18 cellular contexts compared by ENCODE assay signal in the genomic region with DNA sequence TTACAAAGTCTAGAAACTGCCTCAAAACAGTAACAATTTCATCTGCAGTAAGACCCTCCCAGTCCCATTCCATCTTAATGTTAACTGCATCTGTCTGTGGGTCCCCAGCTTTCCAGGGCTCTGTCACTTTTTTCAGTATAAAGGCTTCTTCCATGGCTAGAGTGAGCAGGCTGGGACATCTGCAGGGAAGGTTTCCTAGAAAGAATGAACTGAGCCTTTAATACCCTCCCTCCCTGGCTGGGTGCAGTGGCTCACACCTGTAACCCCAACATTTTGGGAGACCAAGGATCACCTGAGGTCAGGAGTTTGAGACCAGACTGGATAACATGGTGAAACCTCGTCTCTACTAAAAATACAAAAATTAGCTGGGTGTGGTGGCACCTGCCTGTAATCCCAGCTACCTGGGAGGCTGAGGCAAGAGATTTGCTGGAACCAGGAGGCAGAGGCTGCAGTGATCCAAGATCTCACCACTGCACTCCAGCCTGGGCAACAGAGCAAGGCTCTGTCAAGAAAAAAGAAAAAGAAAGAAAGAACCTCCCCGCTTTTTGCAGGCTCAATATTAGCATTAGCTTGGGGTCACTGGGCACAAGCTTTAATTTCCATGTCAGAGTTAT. TPM values are rescaled to one million over a fixed set of nuclear protein-coding genes. Genes with fewer than 3 reads are reported as not detected.
DNase-seq lines count a peak whose midpoint lies in the region; ATAC-seq and TF ChIP-seq lines count a peak whose summit lies in the region.
"Had no signal": no experiment of that assay in that cellular context is flagged by ENCODE, and none has a peak within 500 bp of the region (broad histone marks: within the 10 kb centered on the region; RNA-seq: fewer than 3 reads in every experiment).

No MANE protein-coding gene starts in this region.

- no peak overlapping the region for H3K4me3 ChIP-seq in Caco-2 (ENCODE audit: low read depth, low read length)
- peak overlapping the region; percentile 87 for H3K4me3 ChIP-seq in Loucy (ENCODE audit: low read length, poor library complexity, severe bottlenecking)
- H3K4me3 ChIP-seq in CD8-positive, alpha-beta T cell (ENCODE audit: low read depth, low read length): no peak overlapping the region

- H3K4me1 ChIP-seq in Caco-2 (peaks cover 29% of the 10 kb centered on the region), Loucy (ENCODE audit: insufficient read depth, low read length, poor library complexity, severe bottlenecking) (peaks cover 33% of the 10 kb centered on the region)
- peaks cover 19% of the 10 kb centered on the region for H3K4me1 ChIP-seq in CD8-positive, alpha-beta T cell (ENCODE audit: insufficient read depth, low read length)

- TF ChIP-seq CTCF in Caco-2 (IDR thresholded peaks at IDR 0.05; ENCODE audit: insufficient read depth in 1 of 2, low read depth in 1 of 2, low read length in 1 of 2, severe bottlenecking in 1 of 2, unreplicated experiment in 1 of 2) (no peak), Loucy (conservative IDR thresholded peaks at IDR 0.05; ENCODE audit: low read length) (no peak), brain (conservative IDR thresholded peaks at IDR 0.05) (no peak), progenitor cell of endocrine pancreas (IDR thresholded peaks at IDR 0.05; ENCODE audit: unreplicated experiment) (no peak)
- no peak for TF ChIP-seq CTCF in CD8-positive, alpha-beta T cell (IDR thresholded peaks at IDR 0.05)

- H4K20me1 ChIP-seq in Loucy (ENCODE audit: insufficient read depth, low read length, poor library complexity, severe bottlenecking): peaks cover 36% of the 10 kb centered on the region

- no TSS peak for BruUV-seq in Caco-2 (replicated peaks; lab: Mats Ljungman, UMichigan)

- DNase-seq in Caco-2 (no peak), progenitor cell of endocrine pancreas (ENCODE audit: low spot score, unreplicated experiment) (no peak), GF-D8 (lab: John Stamatoyannopoulos, UW) (no peak)
- DNase-seq in CD8-positive, alpha-beta T cell: no peak
- DNase-seq: DMS79, GDM1, HFFc6, NCI-H1930, NCI-H2171, NCI-H446 treated with DMSO at 0.1 percent for 48 hours, NCI-H748 treated with DMSO at 0.1 percent for 48 hours, SHP77 had no signal

- H3K36me3 ChIP-seq in Caco-2 (ENCODE audit: control insufficient read depth, insufficient read depth, low read length) (peaks cover 9% of the 10 kb centered on the region), Loucy (ENCODE audit: insufficient read depth, low read length) (peaks cover 5% of the 10 kb centered on the region; the same call in 1 of the 2 replicates)
- H3K36me3 ChIP-seq in CD8-positive, alpha-beta T cell (ENCODE audit: insufficient read depth, low read length): no peaks in the 10 kb centered on the region

- CTCF ChIA-PET in Caco-2 (lab: Charles Lee): no interaction called here
- CTCF ChIA-PET in CD8-positive, alpha-beta T cell (lab: Charles Lee): no interaction called here

- no peak overlapping the region for H3K9ac ChIP-seq in Loucy (ENCODE audit: low read depth, low read length, poor library complexity, severe bottlenecking)

- POLR2A ChIA-PET in Caco-2 (lab: Charles Lee): no interaction called here
- POLR2A ChIA-PET in CD8-positive, alpha-beta T cell (lab: Charles Lee): no interaction called here

- H3K4me3 Mint-ChIP-seq in Caco-2 (ENCODE audit: unreplicated experiment): peak overlapping the region; percentile 17
- peak overlapping the region in 3 of 5 experiments; percentile 3 to 72 (median 16) for H3K4me3 Mint-ChIP-seq in brain
- H3K4me3 Mint-ChIP-seq in progenitor cell of endocrine pancreas (ENCODE audit: low read depth): no peak overlapping the region
- no peak overlapping the region for H3K4me3 Mint-ChIP-seq in CD8-positive, alpha-beta T cell
- H3K4me3 Mint-ChIP-seq: CD14-positive monocyte, HFFc6 had no signal

- no peak overlapping the region for H2AFZ ChIP-seq in Loucy (ENCODE audit: low read length)

- H3K9me3 ChIP-seq in Caco-2 (peaks cover 59% of the 10 kb centered on the region), Loucy (ENCODE audit: insufficient read depth, low read depth, low read length) (peaks cover 5% of the 10 kb centered on the region; the same call in 1 of the 2 replicates)
- peaks cover 11% of the 10 kb centered on the region for H3K9me3 ChIP-seq in CD8-positive, alpha-beta T cell (ENCODE audit: low read length)

- H3K4me2 ChIP-seq in Loucy (ENCODE audit: low read depth, low read length, poor library complexity, severe bottlenecking): peak overlapping the region; percentile 82

- intact Hi-C loops in Caco-2 (cut with micrococcal nuclease; ENCODE audit: unreplicated experiment): no loop called here
- intact Hi-C loops in CD8-positive, alpha-beta T cell (cut with DNase I, micrococcal nuclease): loop anchor here in 1 of 2 experiments (10.0 kb wide), 6 partner anchors 208 to 1922 kb away; a partner anchor contains a TSS

- H3F3A ChIP-seq in Loucy (ENCODE audit: low read depth): no peaks in the 10 kb centered on the region

- no peak overlapping the region for H3K27ac ChIP-seq in CD8-positive, alpha-beta T cell (ENCODE audit: low read depth, low read length)

- peaks cover 24% of the 10 kb centered on the region for H3K4me1 Mint-ChIP-seq in Caco-2 (ENCODE audit: low read depth, unreplicated experiment)
- peaks cover 49% of the 10 kb centered on the region for H3K4me1 Mint-ChIP-seq in brain
- peaks cover 9% of the 10 kb centered on the region for H3K4me1 Mint-ChIP-seq in progenitor cell of endocrine pancreas (ENCODE audit: low read depth)
- peaks cover 45% of the 10 kb centered on the region for H3K4me1 Mint-ChIP-seq in CD8-positive, alpha-beta T cell (ENCODE audit: low read depth)

- H3K9me2 ChIP-seq in Loucy (replicated peaks; ENCODE audit: low read depth, low read length): no peaks in the 10 kb centered on the region

- H3K36me3 Mint-ChIP-seq in Caco-2 (ENCODE audit: insufficient read depth, unreplicated experiment) (peaks cover 82% of the 10 kb centered on the region), brain (peaks cover 80% of the 10 kb centered on the region), progenitor cell of endocrine pancreas (ENCODE audit: insufficient read depth) (peaks cover 68% of the 10 kb centered on the region)
- H3K36me3 Mint-ChIP-seq in CD8-positive, alpha-beta T cell: peaks cover 69% of the 10 kb centered on the region

- H3K27me3 ChIP-seq in Caco-2 (replicated peaks; ENCODE audit: control insufficient read depth, insufficient read depth, low read length) (no peaks in the 10 kb centered on the region), Loucy (ENCODE audit: insufficient read depth, low read length, poor library complexity, severe bottlenecking) (no peaks in the 10 kb centered on the region)
- H3K27me3 ChIP-seq in CD8-positive, alpha-beta T cell (ENCODE audit: insufficient read depth, low read length): no peaks in the 10 kb centered on the region

- ATAC-seq in CD8-positive, alpha-beta T cell: no peak
- no peak for ATAC-seq in HG03432 (IDR thresholded peaks at IDR 0.05; ENCODE audit: unreplicated experiment)
- ATAC-seq: Panc1, SK-N-SH treated with all-trans-retinoic acid at 6 μM for 48 hours had no signal

- H3K9me3 Mint-ChIP-seq in Caco-2 (ENCODE audit: unreplicated experiment): peaks cover 34% of the 10 kb centered on the region
- H3K9me3 Mint-ChIP-seq in brain: peaks cover 58 to 78% (median 69%) of the 10 kb centered on the region in 5 experiments
- peaks cover 44% of the 10 kb centered on the region for H3K9me3 Mint-ChIP-seq in progenitor cell of endocrine pancreas (ENCODE audit: low read depth)
- H3K9me3 Mint-ChIP-seq in CD8-positive, alpha-beta T cell: peaks cover 37% of the 10 kb centered on the region

- peaks cover 71% of the 10 kb centered on the region for H3K79me2 ChIP-seq in Loucy (ENCODE audit: insufficient read depth, low read length)

- H3K27me3 Mint-ChIP-seq in Caco-2 (ENCODE audit: insufficient read depth, unreplicated experiment): no peaks in the 10 kb centered on the region
- peaks cover 11% of the 10 kb centered on the region for H3K27me3 Mint-ChIP-seq in brain
- no peaks in the 10 kb centered on the region for H3K27me3 Mint-ChIP-seq in progenitor cell of endocrine pancreas
- H3K27me3 Mint-ChIP-seq in CD8-positive, alpha-beta T cell (ENCODE audit: low read depth): no peaks in the 10 kb centered on the region

- H3K27ac Mint-ChIP-seq in Caco-2 (ENCODE audit: unreplicated experiment) (no peak overlapping the region), brain (no peak overlapping the region), progenitor cell of endocrine pancreas (peak overlapping the region; percentile 33)
- no peak overlapping the region for H3K27ac Mint-ChIP-seq in CD8-positive, alpha-beta T cell
- H3K27ac Mint-ChIP-seq: HFFc6 had no signal

RNA-seq across cellular contexts. Expression of a gene that starts 3.4 kb away (rescaled TPM):
- total RNA-seq in Caco-2 (2022): 10.9 and 13.5 TPM in 2 replicates
- polyA plus RNA-seq in brain (ENCODE audit: insufficient read depth, low read depth, low replicate concordance): 13.5 TPM
- 69.0 and 77.2 TPM in 2 replicates for total RNA-seq in progenitor cell of endocrine pancreas
- 10 to 100 TPM; 16.4 to 17.2 TPM for total RNA-seq in CD8-positive, alpha-beta T cell

RNA-seq across cellular contexts. Expression of a gene that starts 12.2 kb away (rescaled TPM):
- total RNA-seq in Caco-2 (2022) (5.8 and 7.2 TPM in 2 replicates), progenitor cell of endocrine pancreas (53.7 and 63.3 TPM in 2 replicates)
- polyA plus RNA-seq in brain (ENCODE audit: insufficient read depth, low read depth, low replicate concordance): 1.1 TPM
- total RNA-seq in CD8-positive, alpha-beta T cell: 1 to 10 TPM; 1.3 to 1.8 TPM

Comparison
In these comparisons a context has a peak if more than half of its experiments do, and no peak if none do; other contexts are left out.
1. H3K4me3 Mint-ChIP-seq: peak in Caco-2 (single experiment) and brain (3 of 5); none in progenitor cell of endocrine pancreas (single experiment) and CD8-positive, alpha-beta T cell (single experiment).